Comparison of ENCODE assay signal across 10 cellular contexts in the genomic region with DNA sequence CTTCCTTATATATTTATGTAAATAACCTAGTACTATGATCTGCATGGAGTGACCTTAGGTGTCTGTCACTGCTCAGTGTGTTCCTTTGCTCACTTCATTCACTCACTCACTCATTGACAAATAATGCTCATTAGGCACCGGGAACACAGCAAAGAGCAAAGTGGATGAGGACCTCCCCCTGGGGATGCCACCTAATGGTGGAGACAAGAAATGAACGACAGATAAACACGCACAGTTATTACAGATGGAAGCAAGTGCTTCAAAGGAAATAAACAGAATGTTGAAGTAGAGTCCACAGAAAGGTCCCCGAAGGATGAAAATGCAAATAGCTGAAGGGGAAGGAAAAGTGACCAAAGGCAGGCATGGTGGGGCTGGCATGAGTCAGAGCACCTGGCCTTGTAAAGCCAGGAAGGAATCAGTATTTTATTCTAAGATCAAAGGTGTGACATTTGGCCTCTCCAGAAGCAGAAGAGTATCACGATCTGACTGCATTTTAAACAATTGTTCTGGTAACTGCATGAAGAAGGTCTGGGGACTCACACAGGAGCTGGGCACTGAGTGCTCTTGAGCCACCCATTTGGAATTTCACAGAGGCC. TPM values are rescaled to one million over a fixed set of nuclear protein-coding genes. Genes with fewer than 3 reads are reported as not detected.
DNase-seq lines count a peak whose midpoint lies in the region; TF ChIP-seq lines count a peak whose summit lies in the region.
"Had no signal": no experiment of that assay in that cellular context is flagged by ENCODE, and none has a peak within 500 bp of the region (broad histone marks: within the 10 kb centered on the region; RNA-seq: fewer than 3 reads in every experiment).

No MANE protein-coding gene starts in this region.

- BruUV-seq in MCF 10A (replicated peaks; lab: Mats Ljungman, UMichigan) = no TSS peak

- H3K4me3 Mint-ChIP-seq in MCF 10A (ENCODE audit: unreplicated experiment) = no peak overlapping the region

- no peak overlapping the region for H3K27ac Mint-ChIP-seq in MCF 10A (ENCODE audit: low read depth, unreplicated experiment)

- TF ChIP-seq CTCF in GM06990 (IDR thresholded peaks at IDR 0.05; ENCODE audit: insufficient read depth, low read length, poor library complexity, severe bottlenecking) (peak; percentile 39), WERI-Rb-1 (IDR thresholded peaks at IDR 0.05; ENCODE audit: low read depth, low read length) (peak; percentile 49), MCF 10A (IDR thresholded peaks at IDR 0.05; ENCODE audit: unreplicated experiment) (no peak)

- H3K4me1 Mint-ChIP-seq in MCF 10A (ENCODE audit: insufficient read depth, unreplicated experiment) = no peaks in the 10 kb centered on the region

- no peak overlapping the region for H3K4me3 ChIP-seq in GM06990 (replicated peaks; ENCODE audit: low read depth, low read length)
- H3K4me3 ChIP-seq in Jurkat, Clone E6-1 (ENCODE audit: low read length) = no peak overlapping the region
- no peak overlapping the region for H3K4me3 ChIP-seq in WERI-Rb-1 (ENCODE audit: low read depth, low read length)

- POLR2A ChIA-PET in MCF 10A (lab: Yijun Ruan, JAX) = no interaction called here

- H3K9me3 Mint-ChIP-seq in MCF 10A (ENCODE audit: unreplicated experiment) = no peaks in the 10 kb centered on the region

- H3K36me3 ChIP-seq in GM06990 (ENCODE audit: control insufficient read depth, insufficient read depth, low read length) (no peaks in the 10 kb centered on the region), WERI-Rb-1 (no peaks in the 10 kb centered on the region)

- DNase-seq in GM06990 (ENCODE audit: extremely low read depth, insufficient read length) = no peak
- DNase-seq in Jurkat, Clone E6-1 (ENCODE audit: low read depth, low spot score) = peak; percentile 55
- peak; percentile 21 for DNase-seq in WERI-Rb-1
- peak; percentile 13 for DNase-seq in kidney tubule cell (ENCODE audit: low spot score)
- DNase-seq in GOT3 (lab: John Stamatoyannopoulos, UW) = no peak
- DNase-seq in MCF 10A (ENCODE audit: unreplicated experiment) = no peak
- no peak for DNase-seq in stimulated activated CD4-positive, alpha-beta T cell treated with anti-CD3 and anti-CD28 coated beads, Interleukin-12 subunit alpha, Interleukin-12 subunit beta, amount 100 ng/mL, for 4 hours
- DNase-seq: NCI-H2171 treated with DMSO at 0.1 percent for 48 hours, T-helper 9 cell had no signal

- H3K27me3 ChIP-seq in GM06990 (replicated peaks; ENCODE audit: control insufficient read depth, insufficient read depth, low read length) = no peaks in the 10 kb centered on the region
- no peaks in the 10 kb centered on the region for H3K27me3 ChIP-seq in WERI-Rb-1 (ENCODE audit: insufficient read depth, low read depth, severe bottlenecking)

- no peaks in the 10 kb centered on the region for H3K27me3 Mint-ChIP-seq in MCF 10A (ENCODE audit: insufficient read depth, unreplicated experiment)

- H3K36me3 Mint-ChIP-seq in MCF 10A (ENCODE audit: insufficient read depth, unreplicated experiment) = no peaks in the 10 kb centered on the region

- CTCF ChIA-PET in MCF 10A (lab: Yijun Ruan, JAX) = interaction anchor here (0.8 to 4.4 kb wide), 3 partner anchors 250 to 365 kb away, joined by 3 to 31 read pairs (median 4); no protein-coding TSS in a partner anchor

- no peaks in the 10 kb centered on the region for H3K9me3 ChIP-seq in WERI-Rb-1 (ENCODE audit: severe bottlenecking)

- H3K27ac ChIP-seq in WERI-Rb-1 = no peak overlapping the region

- intact Hi-C loops in MCF 10A (cut with micrococcal nuclease) = loop anchor here (10.0 kb wide), 1 partner anchor 441 kb away; a partner anchor contains a TSS

RNA-seq across cellular contexts. Expression of a gene that starts 23.1 kb away (rescaled TPM):
- polyA plus RNA-seq in Jurkat, Clone E6-1 (2012; ENCODE audit: insufficient read depth, insufficient read length) = not detected
- 2.5 and 2.8 TPM in 2 replicates for total RNA-seq in MCF 10A (2022)
- total RNA-seq: G401 had no signal

Comparison
In these comparisons a context has a peak if more than half of its experiments do, and no peak if none do; other contexts are left out.
1. DNase-seq: peak in Jurkat, Clone E6-1 (single experiment), WERI-Rb-1 (single experiment) and kidney tubule cell (single experiment); none in GM06990 (single experiment), GOT3 (single experiment), MCF 10A (single experiment) and stimulated activated CD4-positive, alpha-beta T cell treated with anti-CD3 and anti-CD28 coated beads, Interleukin-12 subunit alpha, Interleukin-12 subunit beta, amount 100 ng/mL, for 4 hours (single experiment).